ENCODE assay signal across 1 cellular context in the genomic region with DNA sequence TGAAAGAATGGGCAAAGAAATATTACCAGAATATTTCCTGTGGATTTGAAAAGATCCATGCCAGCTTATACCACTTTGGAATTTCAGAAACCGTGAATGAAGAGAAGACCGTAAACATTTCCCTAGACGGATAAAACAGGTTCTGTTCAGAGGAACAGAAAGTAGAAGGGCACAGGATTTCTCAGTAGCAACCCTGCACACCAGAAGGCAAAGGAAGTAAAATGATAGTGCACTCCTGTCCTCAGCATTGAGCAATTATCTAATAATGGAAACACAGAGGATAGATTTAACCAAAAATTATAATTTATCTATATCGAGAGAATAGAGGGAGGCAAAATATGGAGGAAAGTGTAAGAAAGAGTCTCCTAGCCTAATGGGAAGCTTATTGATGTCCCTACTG.
TF ChIP-seq lines count a peak whose summit lies in the region.

No MANE protein-coding gene starts in this region.

TF ChIP-seq in GM23338, 12 proteins besides CTCF, POLR2A, EP300 and RAD21 (continued from another document):
- TF ChIP-seq ZNF462 (CRISPR knock-in tag; IDR thresholded peaks at IDR 0.05) = no peak
- TF ChIP-seq JUNB (IDR thresholded peaks at IDR 0.05; ENCODE audit: unreplicated experiment) = no peak
TF ChIP-seq in GM23338: peak in this region for 0.
